Comparison of ENCODE assay signal across 19 cellular contexts in the genomic region with DNA sequence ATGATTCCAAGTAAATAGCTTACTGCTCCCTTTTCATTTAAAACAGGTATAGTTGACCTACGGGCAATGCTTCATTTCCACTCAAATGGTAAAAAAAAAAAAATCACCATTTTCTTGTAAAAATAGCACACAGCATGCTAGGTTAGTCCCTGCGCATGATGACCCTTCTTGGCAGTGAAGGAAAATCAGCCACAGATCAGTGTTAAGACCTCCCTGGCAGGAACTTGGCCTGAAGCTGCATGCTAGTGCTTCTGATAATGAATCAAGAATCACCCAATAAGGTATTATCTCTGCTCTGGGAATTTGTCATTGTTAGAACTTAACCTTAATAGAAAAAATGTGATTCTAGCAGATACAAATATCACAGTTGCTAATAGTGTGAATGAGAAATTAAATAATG.
DNase-seq lines count a peak whose midpoint lies in the region; ATAC-seq and TF ChIP-seq lines count a peak whose summit lies in the region.
"Had no signal": no experiment of that assay in that cellular context is flagged by ENCODE, and none has a peak within 500 bp of the region (broad histone marks: within the 10 kb centered on the region; RNA-seq: fewer than 3 reads in every experiment).

No MANE protein-coding gene starts in this region.

- no peaks in the 10 kb centered on the region for H4K20me1 ChIP-seq in neural cell (ENCODE audit: insufficient read depth)
- H4K20me1 ChIP-seq: BLaER1 treated with 17β-estradiol and CSF1 and Interleukin-3, amounts not matched to agents 10 nM and 100 nM had no signal

- TF ChIP-seq CTCF in neural cell (IDR thresholded peaks at IDR 0.05; ENCODE audit: poor library complexity, severe bottlenecking) = no peak

- no peak for TF ChIP-seq EP300 in neural cell (conservative IDR thresholded peaks at IDR 0.05; ENCODE audit: poor library complexity, severe bottlenecking)

- H3K79me2 ChIP-seq in neural cell (replicated peaks; ENCODE audit: insufficient read depth, low read length) = no peaks in the 10 kb centered on the region

- H3K27ac ChIP-seq in neural cell (ENCODE audit: low read length) = peak overlapping the region; percentile 40
- H3K27ac ChIP-seq: 22Rv1; A549; BLaER1 treated with 17β-estradiol and CSF1 and Interleukin-3, amounts not matched to agents 10 nM and 100 nM; C4-2B had no signal

- no peaks in the 10 kb centered on the region for H3F3A ChIP-seq in neural cell (ENCODE audit: insufficient read depth, low read length, poor library complexity, severe bottlenecking)

- H3K4me2 ChIP-seq in neural cell (ENCODE audit: low read length) = no peak overlapping the region
- H3K4me2 ChIP-seq: A549; BLaER1 treated with 17β-estradiol and CSF1 and Interleukin-3, amounts not matched to agents 10 nM and 100 nM had no signal

- no peak overlapping the region for H2AFZ ChIP-seq in neural cell (ENCODE audit: low read depth, low read length)

- no peak for ATAC-seq in activated naive CD4-positive, alpha-beta T cell treated with anti-CD3 and anti-CD28 coated beads, Interleukin-2, amount 50 U/mL, for 72 hours
- ATAC-seq: A549; CD8-positive, alpha-beta T cell; GM12878 had no signal

- H3K9me3 Mint-ChIP-seq in activated naive CD4-positive, alpha-beta T cell treated with anti-CD3 and anti-CD28 coated beads, Interleukin-2, amount 50 U/mL, for 72 hours = no peaks in the 10 kb centered on the region
- H3K9me3 Mint-ChIP-seq: CD4-positive, alpha-beta T cell; CD8-positive, alpha-beta T cell had no signal

- H3K9me2 ChIP-seq in neural cell (ENCODE audit: insufficient read depth, low read length) = no peaks in the 10 kb centered on the region

- peak; percentile 11 for DNase-seq in NCI-H2227 (lab: John Stamatoyannopoulos, UW; ENCODE audit: unreplicated experiment)
- no peak for DNase-seq in NCI-H2227 treated with DMSO at 0.1 percent for 48 hours (lab: John Stamatoyannopoulos, UW)
- peak; percentile 64 for DNase-seq in cerebellar cortex (ENCODE audit: low spot score)
- no peak for DNase-seq in activated naive CD4-positive, alpha-beta T cell treated with anti-CD3 and anti-CD28 coated beads, Interleukin-2, amount 50 U/mL, for 72 hours (ENCODE audit: low spot score in 2 of 2)
- DNase-seq in effector CD4-positive, alpha-beta T cell = no peak
- DNase-seq: AML-193; Caco-2; Calu3; CD4-positive, alpha-beta T cell; CD8-positive, alpha-beta T cell; DMS79 treated with DMSO at 0.1 percent for 48 hours; GDM1 had no signal

- H3K36me3 Mint-ChIP-seq in activated naive CD4-positive, alpha-beta T cell treated with anti-CD3 and anti-CD28 coated beads, Interleukin-2, amount 50 U/mL, for 72 hours = no peaks in the 10 kb centered on the region

- TF ChIP-seq RAD21 in neural cell (conservative IDR thresholded peaks at IDR 0.05) = no peak

- no peaks in the 10 kb centered on the region for H3K36me3 ChIP-seq in neural cell (ENCODE audit: insufficient read depth, low read length)

- no peak overlapping the region for H3K9ac ChIP-seq in neural cell (ENCODE audit: low read length)
- H3K9ac ChIP-seq: BLaER1 treated with 17β-estradiol and CSF1 and Interleukin-3, amounts not matched to agents 10 nM and 100 nM had no signal

- H3K4me3 ChIP-seq in neural cell (ENCODE audit: low read length) = no peak overlapping the region
- H3K4me3 ChIP-seq: A549; BLaER1 treated with 17β-estradiol and CSF1 and Interleukin-3, amounts not matched to agents 10 nM and 100 nM; GM12878 had no signal

- no peaks in the 10 kb centered on the region for H3K27me3 ChIP-seq in neural cell (ENCODE audit: insufficient read depth, low read depth, low read length)
- H3K27me3 ChIP-seq: BLaER1 treated with 17β-estradiol and CSF1 and Interleukin-3, amounts not matched to agents 10 nM and 100 nM had no signal

- H3K27ac Mint-ChIP-seq in activated naive CD4-positive, alpha-beta T cell treated with anti-CD3 and anti-CD28 coated beads, Interleukin-2, amount 50 U/mL, for 72 hours = no peak overlapping the region
- H3K27ac Mint-ChIP-seq: B cell; CD4-positive, alpha-beta T cell; CD8-positive, alpha-beta T cell had no signal

- H3K9me3 ChIP-seq in neural cell (ENCODE audit: low read length) = no peaks in the 10 kb centered on the region
- H3K9me3 ChIP-seq: A549, Caco-2 had no signal

TF ChIP-seq in neural cell, 6 proteins besides CTCF, POLR2A, EP300 and RAD21:
- TF ChIP-seq TAF1 (IDR thresholded peaks at IDR 0.05; ENCODE audit: low read depth) = no peak
- TF ChIP-seq SMC3 (conservative IDR thresholded peaks at IDR 0.05; ENCODE audit: poor library complexity) = no peak
- no peak for TF ChIP-seq MXI1 (conservative IDR thresholded peaks at IDR 0.05; ENCODE audit: poor library complexity, severe bottlenecking)
- TF ChIP-seq POLR2AphosphoS5 (IDR thresholded peaks at IDR 0.05) = no peak
- TF ChIP-seq, protein P1, sequence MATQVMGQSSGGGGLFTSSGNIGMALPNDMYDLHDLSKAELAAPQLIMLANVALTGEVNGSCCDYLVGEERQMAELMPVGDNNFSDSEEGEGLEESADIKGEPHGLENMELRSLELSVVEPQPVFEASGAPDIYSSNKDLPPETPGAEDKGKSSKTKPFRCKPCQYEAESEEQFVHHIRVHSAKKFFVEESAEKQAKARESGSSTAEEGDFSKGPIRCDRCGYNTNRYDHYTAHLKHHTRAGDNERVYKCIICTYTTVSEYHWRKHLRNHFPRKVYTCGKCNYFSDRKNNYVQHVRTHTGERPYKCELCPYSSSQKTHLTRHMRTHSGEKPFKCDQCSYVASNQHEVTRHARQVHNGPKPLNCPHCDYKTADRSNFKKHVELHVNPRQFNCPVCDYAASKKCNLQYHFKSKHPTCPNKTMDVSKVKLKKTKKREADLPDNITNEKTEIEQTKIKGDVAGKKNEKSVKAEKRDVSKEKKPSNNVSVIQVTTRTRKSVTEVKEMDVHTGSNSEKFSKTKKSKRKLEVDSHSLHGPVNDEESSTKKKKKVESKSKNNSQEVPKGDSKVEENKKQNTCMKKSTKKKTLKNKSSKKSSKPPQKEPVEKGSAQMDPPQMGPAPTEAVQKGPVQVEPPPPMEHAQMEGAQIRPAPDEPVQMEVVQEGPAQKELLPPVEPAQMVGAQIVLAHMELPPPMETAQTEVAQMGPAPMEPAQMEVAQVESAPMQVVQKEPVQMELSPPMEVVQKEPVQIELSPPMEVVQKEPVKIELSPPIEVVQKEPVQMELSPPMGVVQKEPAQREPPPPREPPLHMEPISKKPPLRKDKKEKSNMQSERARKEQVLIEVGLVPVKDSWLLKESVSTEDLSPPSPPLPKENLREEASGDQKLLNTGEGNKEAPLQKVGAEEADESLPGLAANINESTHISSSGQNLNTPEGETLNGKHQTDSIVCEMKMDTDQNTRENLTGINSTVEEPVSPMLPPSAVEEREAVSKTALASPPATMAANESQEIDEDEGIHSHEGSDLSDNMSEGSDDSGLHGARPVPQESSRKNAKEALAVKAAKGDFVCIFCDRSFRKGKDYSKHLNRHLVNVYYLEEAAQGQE (IDR thresholded peaks at IDR 0.05; ENCODE audit: borderline replicate concordance) = no peak
- TF ChIP-seq EZH2 (IDR thresholded peaks at IDR 0.05; ENCODE audit: borderline replicate concordance, insufficient read depth, low read length, poor library complexity, severe bottlenecking) = no peak

Comparison
In these comparisons a context has a peak if more than half of its experiments do, and no peak if none do; other contexts are left out.
1. DNase-seq: peak in NCI-H2227 (single experiment) and cerebellar cortex (single experiment); none in NCI-H2227 treated with DMSO at 0.1 percent for 48 hours (single experiment), activated naive CD4-positive, alpha-beta T cell treated with anti-CD3 and anti-CD28 coated beads, Interleukin-2, amount 50 U/mL, for 72 hours (0 of 2) and effector CD4-positive, alpha-beta T cell (single experiment).